ENCODE assay signal across 11 cellular contexts in genomic region chr20:3995067-3995748, GRCh38. TPM values are rescaled to one million over a fixed set of nuclear protein-coding genes. Genes with fewer than 3 reads are reported as not detected.
DNase-seq lines count a peak whose midpoint lies in the region; ATAC-seq, FAIRE-seq and TF ChIP-seq lines count a peak whose summit lies in the region.
"Had no signal": no experiment of that assay in that cellular context is flagged by ENCODE, and none has a peak within 500 bp of the region (broad histone marks: within the 10 kb centered on the region; RNA-seq: fewer than 3 reads in every experiment).

No MANE protein-coding gene starts in this region.

- H3K4ac ChIP-seq in neuronal stem cell (ENCODE audit: low read length), result no peak overlapping the region

- no peaks in the 10 kb centered on the region for H3K27me3 ChIP-seq in breast epithelium
- no peaks in the 10 kb centered on the region for H3K27me3 ChIP-seq in upper lobe of left lung
- H3K27me3 ChIP-seq in neuronal stem cell (ENCODE audit: control insufficient read depth in 3 of 3, insufficient read depth in 3 of 3, low read depth in 1 of 3, low read length in 3 of 3), result no peaks in the 10 kb centered on the region

- no peaks in the 10 kb centered on the region for H3K36me3 ChIP-seq in breast epithelium
- no peaks in the 10 kb centered on the region for H3K36me3 ChIP-seq in upper lobe of left lung
- H3K36me3 ChIP-seq in neuronal stem cell (replicated peaks in 1 of 2; ENCODE audit: control insufficient read depth in 2 of 2, insufficient read depth in 2 of 2, low read length in 2 of 2), result peaks cover 0 to 6% of the 10 kb centered on the region in 2 donors

- H3K4me2 ChIP-seq in neuronal stem cell (ENCODE audit: insufficient read depth, low read length, poor library complexity, severe bottlenecking), result no peak overlapping the region

- no peaks in the 10 kb centered on the region for H3K36me3 Mint-ChIP-seq in MCF 10A (ENCODE audit: insufficient read depth, unreplicated experiment)
- H3K36me3 Mint-ChIP-seq in central memory CD8-positive, alpha-beta T cell (ENCODE audit: insufficient read depth), result peaks cover 5% of the 10 kb centered on the region

- no peak overlapping the region for H4K91ac ChIP-seq in neuronal stem cell (ENCODE audit: low read depth, low read length, poor library complexity)

- H3K23ac ChIP-seq in neuronal stem cell (ENCODE audit: low read depth, low read length, poor library complexity), result no peak overlapping the region

- intact Hi-C loops in MCF 10A (cut with micrococcal nuclease) (no loop called here), breast epithelium (cut with DNase I; ENCODE audit: low total_unique reads) (no loop called here)

- H3K4me3 ChIP-seq in breast epithelium (no peak overlapping the region), upper lobe of left lung (no peak overlapping the region), neuronal stem cell (ENCODE audit: low read length in 2 of 2) (no peak overlapping the region)

- DNase-seq in MCF 10A (ENCODE audit: unreplicated experiment) (peak; percentile 17), breast epithelium (ENCODE audit: low spot score in 2 of 2) (no peak), RCC 7860 (ENCODE audit: low spot score) (peak; percentile 16), upper lobe of left lung (no peak), neuronal stem cell (ENCODE audit: low spot score) (no peak), NCI-H774 (lab: John Stamatoyannopoulos, UW) (no peak)
- no peak for DNase-seq in central memory CD8-positive, alpha-beta T cell (ENCODE audit: low spot score in 2 of 2)
- DNase-seq: NK-92 treated with Interleukin-12 subunit alpha and Interleukin-12 subunit beta, amount 100 ng/mL, for 24 hours had no signal

- H3K4me1 ChIP-seq in breast epithelium (no peaks in the 10 kb centered on the region), upper lobe of left lung (peaks cover 0 to 2% (median 0%) of the 10 kb centered on the region in 4 donors), neuronal stem cell (ENCODE audit: control insufficient read depth in 2 of 2, insufficient read depth in 1 of 2, low read depth in 1 of 2, low read length in 2 of 2) (no peaks in the 10 kb centered on the region)

- H3K27ac Mint-ChIP-seq in MCF 10A (ENCODE audit: low read depth, unreplicated experiment), result peak overlapping the region; percentile 27
- H3K27ac Mint-ChIP-seq in central memory CD8-positive, alpha-beta T cell (ENCODE audit: low read depth), result no peak overlapping the region

- no peak overlapping the region for H2BK120ac ChIP-seq in neuronal stem cell (ENCODE audit: low read depth, low read length)

- H3K4me1 Mint-ChIP-seq in MCF 10A (ENCODE audit: insufficient read depth, unreplicated experiment), result peaks cover 16% of the 10 kb centered on the region
- H3K4me1 Mint-ChIP-seq in central memory CD8-positive, alpha-beta T cell, result peaks cover 25% of the 10 kb centered on the region

- 70 to 79% methylated on average over 3 of the region's 3 CpGs for WGBS in upper lobe of left lung, 2 donors
- no CpG with 5 or more reads among the region's 3 CpGs for WGBS in neuronal stem cell (ENCODE audit: extremely low coverage in 2 of 2, insufficient read length in 2 of 2, insufficient replicate concordance in 1 of 2), 2 donors

- H3K18ac ChIP-seq in neuronal stem cell (ENCODE audit: low read length), result no peak overlapping the region

- POLR2A ChIA-PET in MCF 10A (lab: Yijun Ruan, JAX), result interaction anchor here (1.0 to 2.9 kb wide), 6 partner anchors 11 to 67 kb away, joined by 3 to 10 read pairs (median 4); no protein-coding TSS in a partner anchor

- peak; percentile 76 for FAIRE-seq in RCC 7860 (lab: Jason Lieb, UNC)
- FAIRE-seq: H1, islet of Langerhans had no signal

- no TSS peak for BruUV-seq in MCF 10A (replicated peaks; lab: Mats Ljungman, UMichigan)

- no peaks in the 10 kb centered on the region for H3K9me3 Mint-ChIP-seq in MCF 10A (ENCODE audit: unreplicated experiment)
- no peaks in the 10 kb centered on the region for H3K9me3 Mint-ChIP-seq in central memory CD8-positive, alpha-beta T cell

- no peak overlapping the region for H4K8ac ChIP-seq in neuronal stem cell (ENCODE audit: low read depth, low read length)

- no peak overlapping the region for H3K4me3 Mint-ChIP-seq in MCF 10A (ENCODE audit: unreplicated experiment)
- no peak overlapping the region for H3K4me3 Mint-ChIP-seq in central memory CD8-positive, alpha-beta T cell

- no peak overlapping the region for H2BK15ac ChIP-seq in neuronal stem cell (ENCODE audit: low read length)

- TF ChIP-seq CTCF in MCF 10A (IDR thresholded peaks at IDR 0.05; ENCODE audit: unreplicated experiment), result no peak
- TF ChIP-seq CTCF in breast epithelium (IDR thresholded peaks at IDR 0.05), result no peak
- TF ChIP-seq CTCF in upper lobe of left lung (IDR thresholded peaks at IDR 0.05), result no peak

- no peak for TF ChIP-seq EP300 in upper lobe of left lung (IDR thresholded peaks at IDR 0.05)

- H2BK5ac ChIP-seq in neuronal stem cell (ENCODE audit: low read length), result no peak overlapping the region

- CTCF ChIA-PET in MCF 10A (lab: Yijun Ruan, JAX), result interaction anchor here (0.5 to 1.8 kb wide), 4 partner anchors 11 to 140 kb away, joined by 3 to 6 read pairs (median 4); no protein-coding TSS in a partner anchor

- TF ChIP-seq POLR2A in breast epithelium (IDR thresholded peaks at IDR 0.05) (no peak), upper lobe of left lung (IDR thresholded peaks at IDR 0.05) (no peak)

- H3K79me1 ChIP-seq in neuronal stem cell (ENCODE audit: low read depth, low read length), result no peaks in the 10 kb centered on the region

- ATAC-seq in central memory CD8-positive, alpha-beta T cell (replicated peaks; ENCODE audit: extremely low read depth, poor library complexity, severe bottlenecking), result peak; percentile 53
- ATAC-seq in upper lobe of left lung (ENCODE audit: low FRiP score in 2 of 2) (peak; percentile 26 to 39), HG02973 (IDR thresholded peaks at IDR 0.05; ENCODE audit: unreplicated experiment) (no peak)

- H2BK12ac ChIP-seq in neuronal stem cell (ENCODE audit: low read length), result no peak overlapping the region

- H3K14ac ChIP-seq in neuronal stem cell (ENCODE audit: low read length), result no peak overlapping the region

- H2AK5ac ChIP-seq in neuronal stem cell (ENCODE audit: low read depth, low read length), result no peak overlapping the region

- H3K9me3 ChIP-seq in breast epithelium (no peaks in the 10 kb centered on the region), upper lobe of left lung (no peaks in the 10 kb centered on the region), neuronal stem cell (replicated peaks in 1 of 2; ENCODE audit: control insufficient read depth in 2 of 2, insufficient read depth in 1 of 2, low read depth in 1 of 2, low read length in 2 of 2) (no peaks in the 10 kb centered on the region)

- H2AFZ ChIP-seq in neuronal stem cell (ENCODE audit: low read length), result no peak overlapping the region

- no peak overlapping the region for H3K9ac ChIP-seq in neuronal stem cell (ENCODE audit: low read depth, low read length, poor library complexity)

- H3K27me3 Mint-ChIP-seq in MCF 10A (ENCODE audit: insufficient read depth, unreplicated experiment), result no peaks in the 10 kb centered on the region
- no peaks in the 10 kb centered on the region for H3K27me3 Mint-ChIP-seq in central memory CD8-positive, alpha-beta T cell

- no peak overlapping the region for H3K27ac ChIP-seq in breast epithelium
- no peak overlapping the region for H3K27ac ChIP-seq in upper lobe of left lung
- no peak overlapping the region for H3K27ac ChIP-seq in neuronal stem cell (replicated peaks; ENCODE audit: low read length)

RNA-seq across cellular contexts. Expression of gene RNF24, which starts 20.1 kb away (rescaled TPM):
- total RNA-seq in MCF 10A (2022) (23.2 and 28.8 TPM in 2 replicates), breast epithelium (10 to 100 TPM in 2 of 3 donors, 1 to 10 TPM in 1; 8.8 to 27.2 (median 22.0) TPM), upper lobe of left lung (10 to 100 TPM; 12.0 to 28.8 (median 19.3) TPM)
- 13.0 TPM for polyA plus RNA-seq in neuronal stem cell (2013, experiment 1 of 2)
- polyA plus RNA-seq in neuronal stem cell (2013, experiment 2 of 2), result 14.3 TPM

Comparison
In these comparisons a context has a peak if more than half of its experiments do, and no peak if none do; other contexts are left out.
1. DNase-seq: peak in MCF 10A (single experiment) and RCC 7860 (single experiment); none in breast epithelium (0 of 2), central memory CD8-positive, alpha-beta T cell (0 of 2), upper lobe of left lung (0 of 2), neuronal stem cell (single experiment) and NCI-H774 (single experiment).